In genomic region chr2:128187032-128187654, GRCh38 we compare ENCODE assay signal across 8 cellular contexts.
DNase-seq lines count a peak whose midpoint lies in the region; ATAC-seq and TF ChIP-seq lines count a peak whose summit lies in the region.

No MANE protein-coding gene starts in this region.

- TF ChIP-seq CTCF in AG09309 (IDR thresholded peaks at IDR 0.05; ENCODE audit: control insufficient read depth, insufficient read depth, low read depth, low read length, missing control alignments): no peak
- TF ChIP-seq CTCF in epithelial cell of proximal tubule (conservative IDR thresholded peaks at IDR 0.05; ENCODE audit: low read depth, low read length): no peak

- H3K4me3 ChIP-seq in AG09309 (ENCODE audit: control insufficient read depth, low read depth, low read length) (no peak overlapping the region), epithelial cell of proximal tubule (ENCODE audit: low read depth, low read length) (peak overlapping the region; percentile 12)

- no peak for ATAC-seq in HG03354 (IDR thresholded peaks at IDR 0.05; ENCODE audit: poor library complexity, severe bottlenecking, unreplicated experiment)

- DNase-seq in AG09309 (ENCODE audit: low read depth): peak; percentile 24
- DNase-seq in LHCN-M2 (ENCODE audit: low read depth): peak; percentile 85
- DNase-seq in epithelial cell of proximal tubule (ENCODE audit: low read depth): peak; percentile 23
- DNase-seq in myocyte (ENCODE audit: low read depth): peak; percentile 91
- DNase-seq in C1 segment of cervical spinal cord (lab: John Stamatoyannopoulos, UW): no peak
- DNase-seq in NCI-H526 treated with DMSO at 0.1 percent for 48 hours (lab: John Stamatoyannopoulos, UW): no peak
- no peak for DNase-seq in DMS114 treated with DMSO at 0.1 percent for 48 hours (lab: John Stamatoyannopoulos, UW; ENCODE audit: unreplicated experiment)

Comparison
In these comparisons a context has a peak if more than half of its experiments do, and no peak if none do; other contexts are left out.
1. DNase-seq: peak in AG09309 (single experiment), LHCN-M2 (single experiment), epithelial cell of proximal tubule (single experiment) and myocyte (single experiment); none in C1 segment of cervical spinal cord (0 of 14), NCI-H526 treated with DMSO at 0.1 percent for 48 hours (single experiment) and DMS114 treated with DMSO at 0.1 percent for 48 hours (single experiment).